14 cellular contexts compared by ENCODE assay signal in genomic region chr2:127950264-127950663, GRCh38.
"Had no signal": no experiment of that assay in that cellular context is flagged by ENCODE, and none has a peak within 500 bp of the region (broad histone marks: within the 10 kb centered on the region; RNA-seq: fewer than 3 reads in every experiment).

No MANE protein-coding gene starts in this region.

- H3K9me3 ChIP-seq: breast epithelium, lower lobe of right lung, stomach, thoracic aorta had no signal

- H3K36me3 ChIP-seq: breast epithelium had no signal

- H3K27ac ChIP-seq: breast epithelium, lower lobe of right lung, parathyroid adenoma, stomach, thoracic aorta, VCaP had no signal

- H3K4me3 ChIP-seq: breast epithelium, lower lobe of right lung, stomach, thoracic aorta had no signal

- H2AFZ ChIP-seq: parathyroid adenoma had no signal

- H3K79me2 ChIP-seq: parathyroid adenoma had no signal

- H3K4me1 ChIP-seq: breast epithelium, parathyroid adenoma had no signal

- DNase-seq: activated effector memory CD4-positive, alpha-beta T cell treated with anti-CD3 and anti-CD28 coated beads, Interleukin-2, amount 50 U/mL, for 16 hours; aorta; dermis blood vessel endothelial cell; hypothalamus; lower lobe of right lung; midbrain; retina; stimulated activated CD4-positive, alpha-beta T cell treated with anti-CD3 and anti-CD28 coated beads, Interleukin-4, amount 100 ng/mL, for 1 hour; stomach had no signal

- ATAC-seq: esophagus mucosa had no signal
